Comparison of ENCODE assay signal across 8 cellular contexts in the genomic region with DNA sequence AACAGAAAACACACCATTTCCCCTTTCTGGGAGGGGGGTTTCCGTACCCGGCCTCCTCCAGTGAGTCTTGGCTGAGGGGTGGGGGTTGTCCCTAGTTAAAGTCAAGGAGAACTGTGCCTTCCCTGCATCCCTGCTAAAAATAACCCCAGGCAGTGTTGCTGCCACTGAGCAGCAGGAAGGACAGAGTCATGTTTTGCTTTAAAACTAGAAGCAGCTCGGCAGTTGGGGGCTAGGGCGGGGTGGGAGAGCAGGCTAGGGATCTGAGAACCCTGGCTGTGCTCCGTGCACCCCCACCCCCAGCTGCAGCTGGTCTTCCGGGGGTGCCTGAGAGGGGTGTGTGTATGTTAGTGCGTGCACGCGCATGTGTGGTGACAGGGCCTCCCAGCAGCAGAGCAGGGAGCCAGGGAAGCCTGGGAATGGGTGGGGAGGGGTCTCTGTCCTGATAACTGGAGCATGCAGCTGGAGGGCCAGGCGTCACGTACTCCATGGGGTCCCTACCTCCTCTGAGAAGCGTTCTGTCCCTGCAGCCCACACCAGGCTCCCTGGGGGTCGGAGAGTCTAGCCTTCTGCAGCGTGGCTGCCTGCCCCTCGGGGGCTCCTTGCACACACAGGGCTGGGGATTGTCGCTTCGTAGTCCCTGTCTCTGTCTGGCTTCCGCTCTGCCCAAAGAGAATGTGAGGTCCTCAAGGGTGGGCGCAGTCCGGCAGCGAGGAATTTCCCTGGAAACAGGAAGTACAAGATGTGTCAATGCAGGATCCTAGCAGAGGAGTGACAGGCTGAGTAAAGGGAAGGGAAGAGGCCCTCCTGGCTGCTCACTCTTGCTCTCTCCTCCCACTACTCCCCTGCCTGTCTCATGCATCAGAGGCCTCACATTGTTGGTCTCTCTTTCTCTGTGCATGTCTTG. TPM values are rescaled to one million over a fixed set of nuclear protein-coding genes. Genes with fewer than 3 reads are reported as not detected.
DNase-seq lines count a peak whose midpoint lies in the region; ATAC-seq and TF ChIP-seq lines count a peak whose summit lies in the region.

No MANE protein-coding gene starts in this region.

- H3K27me3 ChIP-seq in GM23338 (ENCODE audit: insufficient read depth) (0 out of 2 replicates have a peak, but pooled peaks cover 1% of the 10 kb centered on the region), NT2/D1 (ENCODE audit: insufficient read depth, insufficient read length) (no peaks in the 10 kb centered on the region), lung (ENCODE audit: control insufficient read depth, insufficient read depth) (no peaks in the 10 kb centered on the region), thyroid gland (no peaks in the 10 kb centered on the region)

- intact Hi-C loops in thyroid gland (cut with DNase I) = no loop called here

- no peaks in the 10 kb centered on the region for H3K36me3 ChIP-seq in GM23338 (ENCODE audit: insufficient read depth)
- H3K36me3 ChIP-seq in NT2/D1 (ENCODE audit: insufficient read depth, insufficient read length, low read length) = no peaks in the 10 kb centered on the region
- H3K36me3 ChIP-seq in lung (ENCODE audit: control insufficient read depth in 2 of 2, insufficient read depth in 2 of 2, low read length in 2 of 2) = no peaks in the 10 kb centered on the region
- H3K36me3 ChIP-seq in thyroid gland = no peaks in the 10 kb centered on the region

- H3K27ac Mint-ChIP-seq in GM23338 = peak overlapping the region; percentile 74

- H3K4me1 ChIP-seq in GM23338 (ENCODE audit: insufficient read depth) (peaks cover 40% of the 10 kb centered on the region), NT2/D1 (ENCODE audit: insufficient read depth, insufficient read length) (peaks cover 16% of the 10 kb centered on the region), lung (ENCODE audit: control insufficient read depth in 2 of 2, insufficient read depth in 2 of 2, low read length in 2 of 2) (peaks cover 3 to 25% of the 10 kb centered on the region in 2 donors), thyroid gland (peaks cover 28 to 61% of the 10 kb centered on the region in 2 donors)

- peak overlapping the region; percentile 82; the same call in 1 of the 2 replicates for H3K27ac ChIP-seq in GM23338 (ENCODE audit: low read depth)
- H3K27ac ChIP-seq in lung (ENCODE audit: low read depth in 1 of 2, low read length in 1 of 2) = peak overlapping the region; percentile 81 to 89
- H3K27ac ChIP-seq in thyroid gland = peak overlapping the region; percentile 51 to 60 (median 59)

- H3K4me1 Mint-ChIP-seq in GM23338 = peaks cover 59% of the 10 kb centered on the region

- TF ChIP-seq POLR2A in GM10847 (IDR thresholded peaks at IDR 0.05; ENCODE audit: extremely low read depth, insufficient read length) = peak; percentile 13
- no peak for TF ChIP-seq POLR2A in thyroid gland (IDR thresholded peaks at IDR 0.05)

- H3K4me2 ChIP-seq in GM23338 = peak overlapping the region; percentile 53

- H3K9ac ChIP-seq in NT2/D1 (ENCODE audit: insufficient read length, low read depth) = peak overlapping the region; percentile 72

- 8 to 27% methylated on average over 19 to 21 of the region's 21 CpGs for WGBS in lung, 2 donors
- WGBS in thyroid gland, 2 donors = 54 to 56% methylated on average over 13 to 14 of the region's 21 CpGs

- no peaks in the 10 kb centered on the region for H3K9me2 ChIP-seq in GM23338 (ENCODE audit: insufficient read depth)

- DNase-seq in GM23338 (ENCODE audit: low spot score) (peak; percentile 58), NT2/D1 (ENCODE audit: low read depth, low spot score) (no peak), choroid plexus epithelial cell (ENCODE audit: low read depth) (peak; percentile 66), lung (ENCODE audit: low spot score) (no peak), thyroid gland (peak in 1 of 2 donors; percentile 40)
- DNase-seq in NK-92 treated with Interleukin-12 subunit alpha and Interleukin-12 subunit beta, amount 100 ng/mL, for 24 hours (lab: John Stamatoyannopoulos, UW) = no peak

- peaks cover 25% of the 10 kb centered on the region for H3F3A ChIP-seq in GM23338 (replicated peaks; ENCODE audit: low read depth)

- no peaks in the 10 kb centered on the region for H4K20me1 ChIP-seq in GM23338 (replicated peaks; ENCODE audit: insufficient read depth)

- no peaks in the 10 kb centered on the region for H3K9me3 ChIP-seq in NT2/D1 (ENCODE audit: insufficient read depth, low read length)
- H3K9me3 ChIP-seq in lung (ENCODE audit: control insufficient read depth in 2 of 2, insufficient read depth in 1 of 2, low read length in 1 of 2) = no peaks in the 10 kb centered on the region
- H3K9me3 ChIP-seq in thyroid gland = no peaks in the 10 kb centered on the region

- H3K4me3 Mint-ChIP-seq in GM23338 = peak overlapping the region; percentile 13; the same call in 1 of the 3 replicates

- TF ChIP-seq CTCF in GM23338 (conservative IDR thresholded peaks at IDR 0.05; ENCODE audit: low read depth in 2 of 2) (no peak), choroid plexus epithelial cell (conservative IDR thresholded peaks at IDR 0.05; ENCODE audit: low read depth, low read length) (no peak), lung (IDR thresholded peaks at IDR 0.05; ENCODE audit: control extremely low read depth, extremely low read depth) (no peak), thyroid gland (IDR thresholded peaks at IDR 0.05) (no peak)

- ATAC-seq in GM23338 = peak; percentile 53
- peak; percentile 68 for ATAC-seq in lung (ENCODE audit: insufficient read depth, low FRiP score)
- ATAC-seq in GM18873 (IDR thresholded peaks at IDR 0.05; ENCODE audit: low FRiP score, unreplicated experiment) = no peak

- no peaks in the 10 kb centered on the region for H3K36me3 Mint-ChIP-seq in GM23338 (ENCODE audit: low read depth)

- no peaks in the 10 kb centered on the region for H3K79me2 ChIP-seq in GM23338 (replicated peaks; ENCODE audit: insufficient read depth)

- H3K4me3 ChIP-seq in GM23338 (peak overlapping the region; percentile 29; the same call in 1 of the 2 replicates), NT2/D1 (ENCODE audit: insufficient read length, low read depth) (peak overlapping the region; percentile 23), choroid plexus epithelial cell (ENCODE audit: low read depth, low read length) (peak overlapping the region; percentile 42), lung (no peak overlapping the region), thyroid gland (replicated peaks in 1 of 3) (no peak overlapping the region)

- peaks cover 31% of the 10 kb centered on the region for H3K27me3 Mint-ChIP-seq in GM23338 (ENCODE audit: insufficient read depth, low read depth, poor library complexity)

- peak overlapping the region; percentile 48 for H2AFZ ChIP-seq in GM23338

- no peaks in the 10 kb centered on the region for H3K9me3 Mint-ChIP-seq in GM23338

RNA-seq across cellular contexts. Expression of gene ARMC12, which starts 16.8 kb away (rescaled TPM):
- total RNA-seq in GM23338 (2014; rRNA removed; shearing (Covaris generic)) = 0.90 and 1.3 TPM in 2 replicates
- polyA plus RNA-seq in GM23338 (2016; fragmentation: Nextera tagmentation; extraction: Ambion mirVana) (0.94 TPM in 2 replicates), lung (1 to 10 TPM; 1.0 to 1.1 TPM)
- total RNA-seq in lung (under 1 TPM; 0.20 to 0.52 TPM), thyroid gland (1 to 10 TPM in 3 of 4 donors, under 1 TPM in 1; 0.40 to 2.4 (median 1.4) TPM)

RNA-seq across cellular contexts. Expression of gene FKBP5, which starts 31.4 kb away (rescaled TPM):
- 24.3 and 28.6 TPM in 2 replicates for total RNA-seq in GM23338 (2014; rRNA removed; shearing (Covaris generic))
- polyA plus RNA-seq in GM23338 (2016; fragmentation: Nextera tagmentation; extraction: Ambion mirVana) (17.7 and 19.8 TPM in 2 replicates), lung (100 to 1,000 TPM in 1 of 2 donors, 10 to 100 TPM in 1; 27.7 to 245 TPM)
- total RNA-seq in lung (100 to 1,000 TPM in 1 of 2 donors, 10 to 100 TPM in 1; 25.9 to 184 TPM), thyroid gland (100 to 1,000 TPM; 239 to 600 (median 253) TPM)

RNA-seq across cellular contexts. Expression of gene CLPSL2, which starts 56.3 kb away (rescaled TPM):
- 3.1 TPM in 1 of 2 replicates, not detected in the other for total RNA-seq in GM23338 (2014; rRNA removed; shearing (Covaris generic))
- polyA plus RNA-seq in GM23338 (2016; fragmentation: Nextera tagmentation; extraction: Ambion mirVana) (2.9 and 3.6 TPM in 2 replicates), lung (not detected)
- total RNA-seq in lung (not detected), thyroid gland (not detected)

Comparison
In these comparisons a context has a peak if more than half of its experiments do, and no peak if none do; other contexts are left out.
1. DNase-seq: peak in GM23338 (single experiment) and choroid plexus epithelial cell (single experiment); none in NT2/D1 (single experiment), lung (single experiment) and NK-92 treated with Interleukin-12 subunit alpha and Interleukin-12 subunit beta, amount 100 ng/mL, for 24 hours (single experiment).
2. H3K4me3 ChIP-seq: peak in GM23338 (single experiment), NT2/D1 (single experiment) and choroid plexus epithelial cell (single experiment); none in lung (single experiment) and thyroid gland (0 of 3).
3. Peak in every context shown above with its lines, with median percentiles within 50 percentile points of each other: H3K27ac ChIP-seq.